8 cellular contexts compared by ENCODE assay signal in genomic region chr9:120755827-120756434, GRCh38. TPM values are rescaled to one million over a fixed set of nuclear protein-coding genes. Genes with fewer than 3 reads are reported as not detected.
DNase-seq lines count a peak whose midpoint lies in the region; ATAC-seq, FAIRE-seq and TF ChIP-seq lines count a peak whose summit lies in the region.

No MANE protein-coding gene starts in this region.

- no peaks in the 10 kb centered on the region for H3K9me3 ChIP-seq in ascending aorta

- H3K4me3 Mint-ChIP-seq in T-helper 2 cell treated with Interferon-gamma antibody and Interleukin-4, amounts not matched to agents 5 μg/mL and 100 μg/mL, for 36 hours, result no peak overlapping the region

- H3K36me3 Mint-ChIP-seq in T-helper 2 cell treated with Interferon-gamma antibody and Interleukin-4, amounts not matched to agents 5 μg/mL and 100 μg/mL, for 36 hours (ENCODE audit: low read depth), result peaks cover 10% of the 10 kb centered on the region

- H3K4me1 ChIP-seq in ascending aorta, result peaks cover 0 to 2% of the 10 kb centered on the region in 2 donors

- ATAC-seq in GM19324 (IDR thresholded peaks at IDR 0.05; ENCODE audit: low FRiP score, unreplicated experiment), result no peak

- no peaks in the 10 kb centered on the region for H3K27me3 ChIP-seq in ascending aorta

- H3K27me3 Mint-ChIP-seq in T-helper 2 cell treated with Interferon-gamma antibody and Interleukin-4, amounts not matched to agents 5 μg/mL and 100 μg/mL, for 36 hours (ENCODE audit: low read depth), result no peaks in the 10 kb centered on the region

- peak; percentile 75 for TF ChIP-seq CTCF in AG09319 (IDR thresholded peaks at IDR 0.05; ENCODE audit: low read depth, low read length)
- TF ChIP-seq CTCF in ascending aorta (IDR thresholded peaks at IDR 0.05), result peak; percentile 82 to 86 (median 86)

- peaks cover 0 to 6% of the 10 kb centered on the region in 2 donors for H3K36me3 ChIP-seq in ascending aorta

- DNase-seq in AG09319 (ENCODE audit: extremely low read depth, low read depth) (no peak), GM18507 (ENCODE audit: extremely low spot score, insufficient read length, low read depth) (peak; percentile 30), M059J (ENCODE audit: low read depth) (peak; percentile 55), ascending aorta (ENCODE audit: low spot score in 2 of 2) (peak in 1 of 2 donors; percentile 76), hippocampal formation (lab: John Stamatoyannopoulos, UW) (peak; percentile 24 to 26)
- DNase-seq in T-helper 2 cell treated with Interferon-gamma antibody and Interleukin-4, amounts not matched to agents 5 μg/mL and 100 μg/mL, for 36 hours (ENCODE audit: low spot score), result peak; percentile 49
- DNase-seq in stimulated activated CD4-positive, alpha-beta T cell treated with anti-CD3 and anti-CD28 coated beads, Interleukin-12 subunit alpha, Interleukin-12 subunit beta, amount 100 ng/mL, for 4 hours, result peak; percentile 50

- H3K4me1 Mint-ChIP-seq in T-helper 2 cell treated with Interferon-gamma antibody and Interleukin-4, amounts not matched to agents 5 μg/mL and 100 μg/mL, for 36 hours (ENCODE audit: low read depth), result peaks cover 4% of the 10 kb centered on the region

- H3K27ac Mint-ChIP-seq in T-helper 2 cell treated with Interferon-gamma antibody and Interleukin-4, amounts not matched to agents 5 μg/mL and 100 μg/mL, for 36 hours, result peak overlapping the region; percentile 2

- H3K27ac ChIP-seq in ascending aorta, result peak overlapping the region in 1 of 2 donors; percentile 44

- intact Hi-C loops in ascending aorta (cut with DNase I), result loop anchor here (1.0 to 10.0 kb wide), 2 partner anchors 229 to 304 kb away; no protein-coding TSS in a partner anchor

- no peak overlapping the region for H3K4me3 ChIP-seq in ascending aorta

- peak; percentile 74 for FAIRE-seq in GM18507 (lab: Jason Lieb, UNC)

- no peaks in the 10 kb centered on the region for H3K9me3 Mint-ChIP-seq in T-helper 2 cell treated with Interferon-gamma antibody and Interleukin-4, amounts not matched to agents 5 μg/mL and 100 μg/mL, for 36 hours

RNA-seq across cellular contexts. Expression of gene FBXW2, which starts 37.3 kb away (rescaled TPM):
- total RNA-seq in M059J (2014; rRNA removed; shearing (Covaris generic)), result 31.7 and 34.7 TPM in 2 replicates
- 35.5 TPM for total RNA-seq in ascending aorta

RNA-seq across cellular contexts. Expression of gene MEGF9, which starts 41.7 kb away (rescaled TPM):
- 6.4 and 15.0 TPM in 2 replicates for total RNA-seq in M059J (2014; rRNA removed; shearing (Covaris generic))
- 14.3 TPM for total RNA-seq in ascending aorta
